In the genomic region with DNA sequence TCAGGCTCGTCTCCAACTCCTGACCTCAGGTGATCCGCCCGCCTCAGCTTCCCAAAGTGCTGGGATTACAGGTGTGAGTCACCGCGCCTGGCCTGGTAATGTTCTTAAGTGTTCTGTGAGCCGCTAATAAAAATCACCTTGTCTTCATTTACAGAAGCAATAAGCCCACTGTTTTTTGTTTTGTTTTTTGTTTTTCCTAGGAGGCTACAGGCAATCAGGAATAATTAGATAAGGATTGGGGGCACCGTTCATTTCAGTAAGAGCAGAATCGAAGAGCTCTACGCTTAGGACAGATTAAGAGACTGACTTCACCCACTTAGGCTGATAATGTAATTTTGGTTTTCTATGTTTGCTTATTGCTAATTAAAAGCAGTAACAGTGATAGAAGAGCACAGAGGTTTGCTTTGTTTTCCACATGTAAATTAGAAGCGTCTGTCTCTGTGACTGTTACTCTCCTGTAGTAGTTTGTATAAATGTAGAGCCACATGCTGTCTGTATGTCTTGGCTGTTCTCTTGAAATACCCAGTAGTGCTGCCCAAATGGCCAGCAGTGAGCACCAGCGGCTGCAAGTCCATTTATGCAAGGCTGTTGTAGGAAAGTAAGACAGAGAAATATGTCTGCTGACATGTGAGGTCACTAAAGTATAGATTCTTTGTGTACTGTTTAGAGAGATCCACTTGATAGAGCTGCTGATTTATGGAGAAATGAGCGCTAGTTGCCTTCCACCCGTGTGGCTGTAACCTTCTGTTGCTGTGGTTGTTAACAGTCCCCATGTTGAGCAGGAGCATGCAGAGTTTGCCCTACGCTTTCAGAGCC, we compare ENCODE assay signal across 12 cellular contexts. TPM values are rescaled to one million over a fixed set of nuclear protein-coding genes. Genes with fewer than 3 reads are reported as not detected.
A peak's percentile ranks its signal among the peaks of the same experiment; 100 is the strongest.
DNase-seq lines count a peak whose midpoint lies in the region; ATAC-seq, FAIRE-seq and TF ChIP-seq lines count a peak whose summit lies in the region.
"Had no signal": no experiment of that assay in that cellular context is flagged by ENCODE, and none has a peak within 500 bp of the region (broad histone marks: within the 10 kb centered on the region; RNA-seq: fewer than 3 reads in every experiment).

No MANE protein-coding gene starts in this region.

- peaks cover 67% of the 10 kb centered on the region for H3K4me1 Mint-ChIP-seq in stimulated activated memory B cell treated with anti-CD40 and anti-IgM and Interleukin-4, amounts not matched to agents 10 μg/mL and 1 μg/mL and 100 μg/mL, for 72 hours
- H3K4me1 Mint-ChIP-seq in activated CD4-positive, alpha-beta memory T cell treated with anti-CD3 and anti-CD28 coated beads for 36 hours (ENCODE audit: low read depth): no peaks in the 10 kb centered on the region

- FAIRE-seq in H54 (lab: Jason Lieb, UNC): no peak

- H3K36me3 ChIP-seq in HUES64 (ENCODE audit: insufficient read depth, low read length): no peaks in the 10 kb centered on the region

- H3K27ac Mint-ChIP-seq in stimulated activated memory B cell treated with anti-CD40 and anti-IgM and Interleukin-4, amounts not matched to agents 10 μg/mL and 1 μg/mL and 100 μg/mL, for 72 hours: peak overlapping the region; percentile 88
- no peak overlapping the region for H3K27ac Mint-ChIP-seq in activated CD4-positive, alpha-beta memory T cell treated with anti-CD3 and anti-CD28 coated beads for 36 hours
- H3K27ac Mint-ChIP-seq: T-helper 17 cell had no signal

- H3K4me3 Mint-ChIP-seq in stimulated activated memory B cell treated with anti-CD40 and anti-IgM and Interleukin-4, amounts not matched to agents 10 μg/mL and 1 μg/mL and 100 μg/mL, for 72 hours: peak overlapping the region; percentile 70
- no peak overlapping the region for H3K4me3 Mint-ChIP-seq in activated CD4-positive, alpha-beta memory T cell treated with anti-CD3 and anti-CD28 coated beads for 36 hours
- H3K4me3 Mint-ChIP-seq: T-helper 17 cell had no signal

- peak overlapping the region; percentile 34 for H3K27ac ChIP-seq in HUES64 (ENCODE audit: low read depth, low read length)
- H3K27ac ChIP-seq: KMS-11 had no signal

- DNase-seq in NCI-H524 (lab: John Stamatoyannopoulos, UW): peak; percentile 32 to 63
- DNase-seq in NCI-H524 treated with DMSO at 0.1 percent for 48 hours (lab: John Stamatoyannopoulos, UW): no peak
- peak; percentile 21 to 26 for DNase-seq in erythroblast (lab: John Stamatoyannopoulos, UW)
- DNase-seq in H54 (ENCODE audit: insufficient read length, low spot score): no peak
- no peak for DNase-seq in stimulated activated CD4-positive, alpha-beta T cell treated with anti-CD3 and anti-CD28 coated beads, Interleukin-15, amount 100 ng/mL, for 24 hours
- no peak for DNase-seq in activated CD4-positive, alpha-beta memory T cell treated with anti-CD3 and anti-CD28 coated beads for 36 hours
- DNase-seq: amniotic stem cell; stimulated activated CD4-positive, alpha-beta T cell treated with anti-CD3 and anti-CD28 coated beads, Interleukin-2, amount 100 ng/mL, for 48 hours; T-helper 17 cell had no signal

- peaks cover 84% of the 10 kb centered on the region for H3K4me1 ChIP-seq in HUES64 (ENCODE audit: insufficient read depth, low read length)

- peak overlapping the region; percentile 1; the same call in 1 of the 2 replicates for H3K9ac ChIP-seq in HUES64 (ENCODE audit: low read depth, low read length)
- H3K9ac ChIP-seq: KMS-11 had no signal

- no peaks in the 10 kb centered on the region for H3K27me3 ChIP-seq in HUES64 (ENCODE audit: insufficient read depth, low read length)

- CTCF ChIA-PET in activated CD4-positive, alpha-beta memory T cell treated with anti-CD3 and anti-CD28 coated beads for 36 hours (lab: Charles Lee): no interaction called here

- POLR2A ChIA-PET in activated CD4-positive, alpha-beta memory T cell treated with anti-CD3 and anti-CD28 coated beads for 36 hours (lab: Charles Lee): no interaction called here

- no peak for TF ChIP-seq POLR2A in erythroblast (IDR thresholded peaks at IDR 0.05; ENCODE audit: low read length)
- TF ChIP-seq POLR2A in H54 (IDR thresholded peaks at IDR 0.05; ENCODE audit: low read depth, low read length): no peak

- 68% methylated on average over 13 of the region's 14 CpGs for WGBS in HUES64

- no peak overlapping the region; the same call in 1 of the 2 replicates for H3K4me3 ChIP-seq in HUES64 (ENCODE audit: low read length)

- no peaks in the 10 kb centered on the region for H3K9me3 Mint-ChIP-seq in stimulated activated memory B cell treated with anti-CD40 and anti-IgM and Interleukin-4, amounts not matched to agents 10 μg/mL and 1 μg/mL and 100 μg/mL, for 72 hours
- no peaks in the 10 kb centered on the region for H3K9me3 Mint-ChIP-seq in activated CD4-positive, alpha-beta memory T cell treated with anti-CD3 and anti-CD28 coated beads for 36 hours

- H3K9me3 ChIP-seq in HUES64 (ENCODE audit: insufficient read depth, low read depth, low read length): no peaks in the 10 kb centered on the region

- H3K27me3 Mint-ChIP-seq in stimulated activated memory B cell treated with anti-CD40 and anti-IgM and Interleukin-4, amounts not matched to agents 10 μg/mL and 1 μg/mL and 100 μg/mL, for 72 hours: no peaks in the 10 kb centered on the region
- peaks cover 12% of the 10 kb centered on the region for H3K27me3 Mint-ChIP-seq in activated CD4-positive, alpha-beta memory T cell treated with anti-CD3 and anti-CD28 coated beads for 36 hours

- intact Hi-C loops in activated CD4-positive, alpha-beta memory T cell treated with anti-CD3 and anti-CD28 coated beads for 36 hours (cut with micrococcal nuclease): no loop called here

- no peaks in the 10 kb centered on the region for H3K36me3 Mint-ChIP-seq in stimulated activated memory B cell treated with anti-CD40 and anti-IgM and Interleukin-4, amounts not matched to agents 10 μg/mL and 1 μg/mL and 100 μg/mL, for 72 hours
- no peaks in the 10 kb centered on the region for H3K36me3 Mint-ChIP-seq in activated CD4-positive, alpha-beta memory T cell treated with anti-CD3 and anti-CD28 coated beads for 36 hours

- ATAC-seq in stimulated activated memory B cell treated with anti-CD40 and anti-IgM and Interleukin-4, amounts not matched to agents 10 μg/mL and 1 μg/mL and 100 μg/mL, for 72 hours: no peak
- ATAC-seq: T-helper 17 cell had no signal

RNA-seq across cellular contexts. Expression of a gene that starts 30.5 kb away (rescaled TPM):
- polyA plus RNA-seq in HUES64 (2013, experiment 1 of 2): 24.8 TPM
- polyA plus RNA-seq in HUES64 (2013, experiment 2 of 2): 25.6 TPM
- 1 to 10 TPM; 6.0 to 6.6 TPM for total RNA-seq in activated CD4-positive, alpha-beta memory T cell treated with anti-CD3 and anti-CD28 coated beads for 36 hours

Comparison
In these comparisons a context has a peak if more than half of its experiments do, and no peak if none do; other contexts are left out.
1. DNase-seq: peak in NCI-H524 (2 of 2) and erythroblast (2 of 2); none in NCI-H524 treated with DMSO at 0.1 percent for 48 hours (single experiment), H54 (single experiment), stimulated activated CD4-positive, alpha-beta T cell treated with anti-CD3 and anti-CD28 coated beads, Interleukin-15, amount 100 ng/mL, for 24 hours (single experiment) and activated CD4-positive, alpha-beta memory T cell treated with anti-CD3 and anti-CD28 coated beads for 36 hours (single experiment).